ENCODE assay signal across 15 cellular contexts in genomic region chr9:26753971-26754370, GRCh38.
DNase-seq lines count a peak whose midpoint lies in the region; ATAC-seq lines count a peak whose summit lies in the region.
"Had no signal": no experiment of that assay in that cellular context is flagged by ENCODE, and none has a peak within 500 bp of the region (broad histone marks: within the 10 kb centered on the region; RNA-seq: fewer than 3 reads in every experiment).

No MANE protein-coding gene starts in this region.

- WGBS in ectodermal cell, 2 experiments, result 77% methylated on average over 1 of the region's 1 CpG; no CpG with 5 or more reads in 1 of the 2 experiments
- no CpG with 5 or more reads among the region's 1 CpG for WGBS in mesendoderm (ENCODE audit: extremely low coverage, insufficient coverage, low lambda C conversion rate)

- peaks cover 7% of the 10 kb centered on the region for H3K27me3 Mint-ChIP-seq in T-helper 17 cell

- no peak overlapping the region for H3K23ac ChIP-seq in mesendoderm (ENCODE audit: low read length)

- no peak overlapping the region for H3K4ac ChIP-seq in mesendoderm (ENCODE audit: low read depth, low read length)

- no peaks in the 10 kb centered on the region for H3K79me2 ChIP-seq in mesendoderm (ENCODE audit: control insufficient read depth, insufficient read depth, low read length)

- H4K8ac ChIP-seq in mesendoderm (ENCODE audit: low read depth, low read length), result no peak overlapping the region

- H3K27me3 ChIP-seq in SJCRH30, result no peaks in the 10 kb centered on the region
- no peaks in the 10 kb centered on the region for H3K27me3 ChIP-seq in ectodermal cell (ENCODE audit: control insufficient read depth, insufficient read depth, low read length, poor library complexity, severe bottlenecking)
- H3K27me3 ChIP-seq in mesendoderm (ENCODE audit: insufficient read depth, low read length, poor library complexity), result no peaks in the 10 kb centered on the region
- H3K27me3 ChIP-seq: BLaER1 treated with 17β-estradiol and CSF1 and Interleukin-3, amounts not matched to agents 10 nM and 100 nM had no signal

- H3K27ac ChIP-seq in SJCRH30 (peak overlapping the region; percentile 73), ectodermal cell (ENCODE audit: insufficient read depth, low read depth, low read length, poor library complexity, severe bottlenecking) (peak overlapping the region; percentile 50), mesendoderm (ENCODE audit: low read depth, low read length) (no peak overlapping the region), caudate nucleus (ENCODE audit: low read depth, low read length) (no peak overlapping the region)
- H3K27ac ChIP-seq: BLaER1 treated with 17β-estradiol and CSF1 and Interleukin-3, amounts not matched to agents 10 nM and 100 nM; HL-60 had no signal

- no peaks in the 10 kb centered on the region for H3K36me3 Mint-ChIP-seq in T-helper 17 cell (ENCODE audit: low read depth)
- H3K36me3 Mint-ChIP-seq: CD8-positive, alpha-beta T cell had no signal

- H3K4me1 ChIP-seq in SJCRH30 (peaks cover 21% of the 10 kb centered on the region), ectodermal cell (ENCODE audit: control insufficient read depth, insufficient read depth, low read length) (peaks cover 10% of the 10 kb centered on the region), mesendoderm (ENCODE audit: control insufficient read depth, low read depth, low read length) (no peaks in the 10 kb centered on the region)
- H3K4me1 ChIP-seq: BLaER1 treated with 17β-estradiol and CSF1 and Interleukin-3, amounts not matched to agents 10 nM and 100 nM had no signal

- H2BK120ac ChIP-seq in mesendoderm (ENCODE audit: low read depth, low read length), result no peak overlapping the region

- H3K18ac ChIP-seq in mesendoderm (ENCODE audit: low read length), result no peak overlapping the region

- no peaks in the 10 kb centered on the region for H3K79me1 ChIP-seq in mesendoderm (ENCODE audit: low read length)

- no peak overlapping the region for H3K4me2 ChIP-seq in mesendoderm (ENCODE audit: low read length)
- H3K4me2 ChIP-seq: BLaER1 treated with 17β-estradiol and CSF1 and Interleukin-3, amounts not matched to agents 10 nM and 100 nM had no signal

- H3K4me3 ChIP-seq in SJCRH30, result peak overlapping the region; percentile 46
- H3K4me3 ChIP-seq in ectodermal cell (ENCODE audit: insufficient read depth, low read depth, low read length), result no peak overlapping the region
- no peak overlapping the region for H3K4me3 ChIP-seq in mesendoderm (ENCODE audit: low read length)
- H3K4me3 ChIP-seq: BLaER1 treated with 17β-estradiol and CSF1 and Interleukin-3, amounts not matched to agents 10 nM and 100 nM had no signal

- no peaks in the 10 kb centered on the region for H3K4me1 Mint-ChIP-seq in T-helper 17 cell
- H3K4me1 Mint-ChIP-seq: B cell had no signal

- no peak overlapping the region for H2BK15ac ChIP-seq in mesendoderm (replicated peaks; ENCODE audit: low read depth)

- H2AK5ac ChIP-seq in mesendoderm (ENCODE audit: low read length), result no peak overlapping the region

- no peak overlapping the region for H3K9ac ChIP-seq in mesendoderm (ENCODE audit: low read length)
- H3K9ac ChIP-seq: BLaER1 treated with 17β-estradiol and CSF1 and Interleukin-3, amounts not matched to agents 10 nM and 100 nM had no signal

- no peak overlapping the region for H3K27ac Mint-ChIP-seq in T-helper 17 cell
- H3K27ac Mint-ChIP-seq: B cell; CD8-positive, alpha-beta T cell had no signal

- no peaks in the 10 kb centered on the region for H3K36me3 ChIP-seq in SJCRH30
- no peaks in the 10 kb centered on the region for H3K36me3 ChIP-seq in ectodermal cell (ENCODE audit: control insufficient read depth, insufficient read depth, low read length)
- H3K36me3 ChIP-seq in mesendoderm (ENCODE audit: control insufficient read depth, insufficient read depth, low read length), result no peaks in the 10 kb centered on the region
- H3K36me3 ChIP-seq: BLaER1 treated with 17β-estradiol and CSF1 and Interleukin-3, amounts not matched to agents 10 nM and 100 nM had no signal

- DNase-seq in SJCRH30 (peak; percentile 19 to 60), mesendoderm (peak; percentile 26), renal cortical epithelial cell (ENCODE audit: low read depth) (peak; percentile 16), NCI-H748 treated with DMSO at 0.1 percent for 48 hours (lab: John Stamatoyannopoulos, UW) (no peak), T-helper 17 cell (no peak), caudate nucleus (lab: John Stamatoyannopoulos, UW) (no peak)
- DNase-seq: Calu3; CD8-positive, alpha-beta T cell; DMS79 treated with DMSO at 0.1 percent for 48 hours; GF-D8; HCEC 1CT had no signal

- H3K9me3 ChIP-seq in SJCRH30 (replicated peaks) (no peaks in the 10 kb centered on the region), ectodermal cell (ENCODE audit: control insufficient read depth, low read length) (no peaks in the 10 kb centered on the region), T-helper 17 cell (ENCODE audit: control insufficient read depth, low read length, poor library complexity, severe bottlenecking) (no peaks in the 10 kb centered on the region)
- H3K9me3 ChIP-seq: BLaER1 treated with 17β-estradiol and CSF1 and Interleukin-3, amounts not matched to agents 10 nM and 100 nM had no signal

- ATAC-seq in T-helper 17 cell, result no peak
- ATAC-seq: CD8-positive, alpha-beta T cell had no signal

- H3K4me3 Mint-ChIP-seq in T-helper 17 cell, result no peak overlapping the region
- H3K4me3 Mint-ChIP-seq: B cell; CD8-positive, alpha-beta T cell had no signal

- no peak overlapping the region for H2BK5ac ChIP-seq in mesendoderm (ENCODE audit: low read length)

- no peak overlapping the region for H3K56ac ChIP-seq in mesendoderm (ENCODE audit: low read length)

- no peak overlapping the region for H4K5ac ChIP-seq in mesendoderm (ENCODE audit: low read length)

Comparison
In these comparisons a context has a peak if more than half of its experiments do, and no peak if none do; other contexts are left out.
1. DNase-seq: peak in SJCRH30 (2 of 2), mesendoderm (single experiment) and renal cortical epithelial cell (single experiment); none in NCI-H748 treated with DMSO at 0.1 percent for 48 hours (single experiment), T-helper 17 cell (0 of 3) and caudate nucleus (0 of 61).
2. H3K27ac ChIP-seq: peak in SJCRH30 (single experiment) and ectodermal cell (single experiment); none in mesendoderm (single experiment) and caudate nucleus (single experiment).